Comparison of ENCODE assay signal across 11 cellular contexts in genomic region chr21:31650930-31651329, GRCh38.
"Had no signal": no experiment of that assay in that cellular context is flagged by ENCODE, and none has a peak within 500 bp of the region (broad histone marks: within the 10 kb centered on the region; RNA-seq: fewer than 3 reads in every experiment).

No MANE protein-coding gene starts in this region.

- H3K9me3 ChIP-seq: HAP-1 had no signal

- FAIRE-seq: H1, H54 had no signal

- H3K27ac ChIP-seq: GM23248 had no signal

- ATAC-seq: GM23338, HCT116 had no signal

- H3K9ac ChIP-seq: GM23248 had no signal

- H2AFZ ChIP-seq: GM23248, GM23338 had no signal

- H3K4me2 ChIP-seq: GM23338 had no signal

- H3K4me3 ChIP-seq: GM23248, GM23338, HAP-1 had no signal

- DNase-seq: GM23248, GOT3, H7, H9, HCEC 1CT, HFFc6 had no signal

- H3K36me3 ChIP-seq: HAP-1 had no signal

- H3K4me1 ChIP-seq: HAP-1 had no signal
